18 cellular contexts compared by ENCODE assay signal in genomic region chr5:146218163-146218562, GRCh38.
"Had no signal": no experiment of that assay in that cellular context is flagged by ENCODE, and none has a peak within 500 bp of the region (broad histone marks: within the 10 kb centered on the region; RNA-seq: fewer than 3 reads in every experiment).

No MANE protein-coding gene starts in this region.

- H3K4me3 ChIP-seq: coronary artery, esophagus squamous epithelium, hepatocyte, neural progenitor cell, ovary, sigmoid colon, spleen, vagina had no signal

- H3K36me3 ChIP-seq: ovary had no signal

- H3K9me3 Mint-ChIP-seq: activated CD4-positive, alpha-beta memory T cell treated with anti-CD3 and anti-CD28 coated beads for 36 hours; activated T-cell treated with anti-CD3 and anti-CD28 coated beads, Interleukin-2, amount 50 U/mL, for 4 hours; neural progenitor cell had no signal

- H3K27me3 Mint-ChIP-seq: activated CD4-positive, alpha-beta memory T cell treated with anti-CD3 and anti-CD28 coated beads for 36 hours; activated naive CD8-positive, alpha-beta T cell had no signal

- H3K36me3 Mint-ChIP-seq: activated naive CD8-positive, alpha-beta T cell had no signal

- H3K27ac ChIP-seq: coronary artery, esophagus squamous epithelium, hepatocyte, neural progenitor cell, ovary, sigmoid colon, spleen, vagina, VCaP had no signal

- H3K27ac Mint-ChIP-seq: activated CD4-positive, alpha-beta memory T cell treated with anti-CD3 and anti-CD28 coated beads for 36 hours; activated naive CD8-positive, alpha-beta T cell; neural progenitor cell had no signal

- H3K27me3 ChIP-seq: esophagus squamous epithelium, hepatocyte, neural progenitor cell, ovary, sigmoid colon, spleen, vagina had no signal

- H3K4me3 Mint-ChIP-seq: activated CD4-positive, alpha-beta memory T cell treated with anti-CD3 and anti-CD28 coated beads for 36 hours; activated naive CD8-positive, alpha-beta T cell; activated T-cell treated with anti-CD3 and anti-CD28 coated beads, Interleukin-2, amount 50 U/mL, for 4 hours; neural progenitor cell had no signal

- DNase-seq: activated CD4-positive, alpha-beta memory T cell treated with anti-CD3 and anti-CD28 coated beads for 36 hours; activated CD4-positive, alpha-beta T cell treated with anti-CD3 and anti-CD28 coated beads for 1 hour; activated gamma-delta T cell; activated T-cell treated with anti-CD3 and anti-CD28 coated beads, Interleukin-2, amount 50 U/mL, for 4 hours; amniotic stem cell; caudate nucleus; esophagus squamous epithelium; islet precursor cell; ovary; sigmoid colon; spleen; T-helper 9 cell had no signal

- H3K9me3 ChIP-seq: esophagus squamous epithelium, ovary, sigmoid colon, spleen, vagina had no signal

- H3K4me1 ChIP-seq: neural progenitor cell had no signal

- ATAC-seq: activated T-cell treated with anti-CD3 and anti-CD28 coated beads, Interleukin-2, amount 50 U/mL, for 4 hours had no signal
